Comparison of ENCODE assay signal across 8 cellular contexts in the genomic region with DNA sequence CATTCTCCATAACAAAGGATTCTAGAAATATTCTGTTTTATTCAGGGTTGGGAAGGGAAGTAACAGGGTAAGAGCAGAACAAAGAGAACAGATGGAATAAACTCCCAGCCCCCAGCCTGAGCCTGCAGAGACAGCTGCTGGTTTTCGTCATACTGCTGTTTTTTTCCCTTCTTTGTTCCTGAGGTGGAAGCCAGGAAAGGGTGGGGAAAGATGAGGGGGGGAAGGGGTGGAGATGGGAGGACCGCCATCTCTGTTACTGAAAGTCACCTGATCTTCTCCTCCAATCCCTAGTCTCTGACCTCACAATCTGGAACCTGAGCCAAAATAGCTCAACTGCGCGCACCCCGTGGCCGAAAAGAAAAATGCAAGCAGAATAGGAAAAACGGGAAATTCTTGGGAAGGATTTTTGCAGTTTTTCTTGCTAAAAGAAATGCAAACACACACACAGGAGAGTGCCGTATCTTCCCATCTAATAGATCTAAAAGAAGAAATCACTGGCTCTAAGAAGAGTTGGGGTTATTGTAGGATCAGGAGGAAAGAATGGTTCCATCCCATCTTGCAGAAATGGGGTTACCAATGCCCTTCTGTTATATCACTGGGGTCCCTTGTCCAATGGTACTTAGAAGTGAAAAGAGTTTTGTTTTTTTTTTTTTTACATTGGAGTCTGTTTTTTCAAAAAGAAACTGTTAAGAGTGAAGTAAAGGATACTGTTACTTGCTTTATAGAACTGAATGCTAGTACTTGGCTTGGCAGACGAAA. TPM values are rescaled to one million over a fixed set of nuclear protein-coding genes. Genes with fewer than 3 reads are reported as not detected.
DNase-seq lines count a peak whose midpoint lies in the region; ATAC-seq and TF ChIP-seq lines count a peak whose summit lies in the region.

No MANE protein-coding gene starts in this region.

- H2AFZ ChIP-seq in neural cell (ENCODE audit: low read depth, low read length), result peak overlapping the region; percentile 30

- ATAC-seq in gastroesophageal sphincter (peak; percentile 87), HG02852 (IDR thresholded peaks at IDR 0.05; ENCODE audit: unreplicated experiment) (no peak)

- H3K4me1 ChIP-seq in gastroesophageal sphincter, result peaks cover 13 to 53% (median 16%) of the 10 kb centered on the region in 3 donors

- H3K4me3 ChIP-seq in gastroesophageal sphincter (peak overlapping the region; percentile 20 to 27), neural cell (ENCODE audit: low read length) (peak overlapping the region; percentile 55)

- H3K9me2 ChIP-seq in neural cell (ENCODE audit: insufficient read depth, low read length), result no peaks in the 10 kb centered on the region

- H3K36me3 ChIP-seq in gastroesophageal sphincter, result peaks cover 0 to 6% of the 10 kb centered on the region in 2 donors
- H3K36me3 ChIP-seq in neural cell (ENCODE audit: insufficient read depth, low read length), result peaks cover 5% of the 10 kb centered on the region

- peak overlapping the region; percentile 79 for H3K9ac ChIP-seq in neural cell (ENCODE audit: low read length)

- peak; percentile 84 for TF ChIP-seq CTCF in VCaP (conservative IDR thresholded peaks at IDR 0.05)
- peak; percentile 89 to 97 (median 92) for TF ChIP-seq CTCF in gastroesophageal sphincter (IDR thresholded peaks at IDR 0.05)
- TF ChIP-seq CTCF in neural cell (IDR thresholded peaks at IDR 0.05; ENCODE audit: poor library complexity, severe bottlenecking), result peak; percentile 96

- DNase-seq in DMS153 treated with DMSO at 0.1 percent for 48 hours (lab: John Stamatoyannopoulos, UW; ENCODE audit: unreplicated experiment), result peak; percentile 63
- peak; percentile 65 for DNase-seq in NCI-H128 (lab: John Stamatoyannopoulos, UW; ENCODE audit: unreplicated experiment)
- no peak for DNase-seq in SKM-1 (lab: John Stamatoyannopoulos, UW; ENCODE audit: unreplicated experiment)
- no peak for DNase-seq in GM19238 (ENCODE audit: insufficient read length, low spot score)

- no peaks in the 10 kb centered on the region for H4K20me1 ChIP-seq in neural cell (ENCODE audit: insufficient read depth)

- no peaks in the 10 kb centered on the region for H3K27me3 ChIP-seq in gastroesophageal sphincter
- H3K27me3 ChIP-seq in neural cell (ENCODE audit: insufficient read depth, low read depth, low read length), result no peaks in the 10 kb centered on the region

- 11 to 13% methylated on average over 8 to 9 of the region's 9 CpGs for WGBS in gastroesophageal sphincter (ENCODE audit: low coverage in 1 of 2), 2 donors

- TF ChIP-seq POLR2A in gastroesophageal sphincter (IDR thresholded peaks at IDR 0.05), result no peak

- H3K27ac ChIP-seq in VCaP (peak overlapping the region; percentile 96), gastroesophageal sphincter (peak overlapping the region; percentile 85 to 99 (median 88)), neural cell (ENCODE audit: low read length) (peak overlapping the region; percentile 99)

- TF ChIP-seq RAD21 in neural cell (conservative IDR thresholded peaks at IDR 0.05), result peak; percentile 96

- peak overlapping the region; percentile 69 for H3K4me2 ChIP-seq in neural cell (ENCODE audit: low read length)

- H3K79me2 ChIP-seq in neural cell (replicated peaks; ENCODE audit: insufficient read depth, low read length), result no peaks in the 10 kb centered on the region

- H3F3A ChIP-seq in neural cell (ENCODE audit: insufficient read depth, low read length, poor library complexity, severe bottlenecking), result peaks cover 3% of the 10 kb centered on the region

- TF ChIP-seq EP300 in gastroesophageal sphincter (IDR thresholded peaks at IDR 0.05) (no peak), neural cell (conservative IDR thresholded peaks at IDR 0.05; ENCODE audit: poor library complexity, severe bottlenecking) (peak; percentile 81)

- H3K9me3 ChIP-seq in gastroesophageal sphincter (no peaks in the 10 kb centered on the region), neural cell (ENCODE audit: low read length) (no peaks in the 10 kb centered on the region)

TF ChIP-seq in neural cell, 6 proteins besides CTCF, POLR2A, EP300 and RAD21:
- TF ChIP-seq POLR2AphosphoS5 (IDR thresholded peaks at IDR 0.05) (peak; percentile 90), TAF1 (IDR thresholded peaks at IDR 0.05; ENCODE audit: low read depth) (peak; percentile 81), SMC3 (conservative IDR thresholded peaks at IDR 0.05; ENCODE audit: poor library complexity) (peak; percentile 99), MXI1 (conservative IDR thresholded peaks at IDR 0.05; ENCODE audit: poor library complexity, severe bottlenecking) (no peak), EZH2 (IDR thresholded peaks at IDR 0.05; ENCODE audit: borderline replicate concordance, insufficient read depth, low read length, poor library complexity, severe bottlenecking) (no peak)
- TF ChIP-seq, protein P1, sequence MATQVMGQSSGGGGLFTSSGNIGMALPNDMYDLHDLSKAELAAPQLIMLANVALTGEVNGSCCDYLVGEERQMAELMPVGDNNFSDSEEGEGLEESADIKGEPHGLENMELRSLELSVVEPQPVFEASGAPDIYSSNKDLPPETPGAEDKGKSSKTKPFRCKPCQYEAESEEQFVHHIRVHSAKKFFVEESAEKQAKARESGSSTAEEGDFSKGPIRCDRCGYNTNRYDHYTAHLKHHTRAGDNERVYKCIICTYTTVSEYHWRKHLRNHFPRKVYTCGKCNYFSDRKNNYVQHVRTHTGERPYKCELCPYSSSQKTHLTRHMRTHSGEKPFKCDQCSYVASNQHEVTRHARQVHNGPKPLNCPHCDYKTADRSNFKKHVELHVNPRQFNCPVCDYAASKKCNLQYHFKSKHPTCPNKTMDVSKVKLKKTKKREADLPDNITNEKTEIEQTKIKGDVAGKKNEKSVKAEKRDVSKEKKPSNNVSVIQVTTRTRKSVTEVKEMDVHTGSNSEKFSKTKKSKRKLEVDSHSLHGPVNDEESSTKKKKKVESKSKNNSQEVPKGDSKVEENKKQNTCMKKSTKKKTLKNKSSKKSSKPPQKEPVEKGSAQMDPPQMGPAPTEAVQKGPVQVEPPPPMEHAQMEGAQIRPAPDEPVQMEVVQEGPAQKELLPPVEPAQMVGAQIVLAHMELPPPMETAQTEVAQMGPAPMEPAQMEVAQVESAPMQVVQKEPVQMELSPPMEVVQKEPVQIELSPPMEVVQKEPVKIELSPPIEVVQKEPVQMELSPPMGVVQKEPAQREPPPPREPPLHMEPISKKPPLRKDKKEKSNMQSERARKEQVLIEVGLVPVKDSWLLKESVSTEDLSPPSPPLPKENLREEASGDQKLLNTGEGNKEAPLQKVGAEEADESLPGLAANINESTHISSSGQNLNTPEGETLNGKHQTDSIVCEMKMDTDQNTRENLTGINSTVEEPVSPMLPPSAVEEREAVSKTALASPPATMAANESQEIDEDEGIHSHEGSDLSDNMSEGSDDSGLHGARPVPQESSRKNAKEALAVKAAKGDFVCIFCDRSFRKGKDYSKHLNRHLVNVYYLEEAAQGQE (IDR thresholded peaks at IDR 0.05; ENCODE audit: borderline replicate concordance), result peak; percentile 91
TF ChIP-seq in neural cell: peak in this region for 4.

RNA-seq across cellular contexts. Expression of gene DIAPH1, which starts 57.9 kb away (rescaled TPM):
- total RNA-seq in gastroesophageal sphincter, result 10 to 100 TPM; 35.2 to 62.3 (median 53.4) TPM
- polyA plus RNA-seq in neural cell, result 21.9 and 22.4 TPM in 2 replicates
- polyA minus RNA-seq in neural cell, result 16.6 and 17.5 TPM in 2 replicates

Comparison
In these comparisons a context has a peak if more than half of its experiments do, and no peak if none do; other contexts are left out.
1. DNase-seq: peak in DMS153 treated with DMSO at 0.1 percent for 48 hours (single experiment) and NCI-H128 (single experiment); none in SKM-1 (single experiment) and GM19238 (single experiment).
2. Peak in every context shown above with its lines, with median percentiles within 50 percentile points of each other: H3K27ac ChIP-seq and CTCF ChIP-seq.